Comparison of ENCODE assay signal across 26 cellular contexts in the genomic region with DNA sequence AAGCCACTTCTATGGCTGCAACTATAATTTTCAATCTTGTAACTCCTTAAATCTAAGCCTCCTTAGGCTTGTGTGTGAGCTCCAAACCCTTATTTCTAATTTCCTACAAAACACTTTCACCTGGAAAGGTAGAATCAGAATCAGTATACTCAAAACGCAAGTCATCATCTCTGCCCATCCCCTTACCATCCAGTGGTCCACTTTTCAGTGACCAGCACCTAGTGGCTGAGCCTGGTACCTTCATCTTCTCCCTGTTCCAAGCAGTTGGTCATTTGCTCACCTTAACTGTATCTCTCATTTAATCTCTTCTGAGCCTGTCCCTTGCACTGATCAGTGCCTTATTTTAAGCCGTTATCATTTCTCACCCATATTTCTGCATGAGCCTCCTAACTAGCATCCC.
DNase-seq lines count a peak whose midpoint lies in the region; ATAC-seq and TF ChIP-seq lines count a peak whose summit lies in the region.
"Had no signal": no experiment of that assay in that cellular context is flagged by ENCODE, and none has a peak within 500 bp of the region (broad histone marks: within the 10 kb centered on the region; RNA-seq: fewer than 3 reads in every experiment).

No MANE protein-coding gene starts in this region.

- H3K9ac ChIP-seq in PC-3 (ENCODE audit: low read length) (no peak overlapping the region), endodermal cell (ENCODE audit: extremely low read depth, low read length, poor library complexity, severe bottlenecking) (no peak overlapping the region)

- CTCF ChIA-PET in PC-3 (lab: Charles Lee): no interaction called here

- no peaks in the 10 kb centered on the region for H3K79me2 ChIP-seq in PC-3 (ENCODE audit: low read length)

- H3K27me3 Mint-ChIP-seq in endodermal cell (ENCODE audit: insufficient read depth) (no peaks in the 10 kb centered on the region), progenitor cell of endocrine pancreas (no peaks in the 10 kb centered on the region)
- H3K27me3 Mint-ChIP-seq: T-helper 17 cell had no signal

- H3K9me2 ChIP-seq in PC-3 (replicated peaks; ENCODE audit: low read length): no peaks in the 10 kb centered on the region

- ATAC-seq in PC-3 (no peak), GM21423 (IDR thresholded peaks at IDR 0.05; ENCODE audit: unreplicated experiment) (no peak), GM21367 (IDR thresholded peaks at IDR 0.05; ENCODE audit: unreplicated experiment) (no peak)
- ATAC-seq: left ventricle myocardium superior, mucosa of descending colon, psoas muscle, T-helper 17 cell had no signal

- H3K4me1 Mint-ChIP-seq in endodermal cell (no peaks in the 10 kb centered on the region), progenitor cell of endocrine pancreas (ENCODE audit: low read depth) (peaks cover 6% of the 10 kb centered on the region)
- H3K4me1 Mint-ChIP-seq: B cell, immature natural killer cell, T-helper 17 cell had no signal

- no peak overlapping the region for H3K27ac ChIP-seq in PC-3 (ENCODE audit: low read length)
- H3K27ac ChIP-seq in endodermal cell (ENCODE audit: low read depth, low read length): no peak overlapping the region
- H3K27ac ChIP-seq: psoas muscle, tibial artery, VCaP had no signal

- H3F3A ChIP-seq in PC-3 (ENCODE audit: low read length, unreplicated experiment): no peaks in the 10 kb centered on the region

- DNase-seq in PC-3 (peak; percentile 14), endodermal cell (peak; percentile 76), progenitor cell of endocrine pancreas (ENCODE audit: low spot score, unreplicated experiment) (no peak)
- DNase-seq in stimulated activated CD4-positive, alpha-beta T cell treated with anti-CD3 and anti-CD28 coated beads, Interleukin-4, amount 100 ng/mL, for 4 hours: no peak
- DNase-seq: activated CD4-positive, alpha-beta T cell treated with anti-CD3 and anti-CD28 coated beads, Interleukin-2, amount 50 U/mL, for 48 hours; activated gamma-delta T cell treated with Interleukin-2 at 50 U/mL for 16 hours; Caco-2; effector CD8-positive, alpha-beta T cell; GOT3; immature natural killer cell; KBM-7; left ventricle myocardium superior; mucosa of descending colon; NCI-H1930; NCI-H345; psoas muscle; stimulated activated CD4-positive, alpha-beta T cell treated with anti-CD3 and anti-CD28 coated beads, Interleukin-2, amount 100 ng/mL, for 48 hours; T-helper 17 cell; tibial artery had no signal

- H4K20me1 ChIP-seq in PC-3 (ENCODE audit: low read length): no peaks in the 10 kb centered on the region

- H3K4me3 ChIP-seq in PC-3 (ENCODE audit: low read length) (no peak overlapping the region), endodermal cell (ENCODE audit: low read length) (no peak overlapping the region)
- H3K4me3 ChIP-seq: mucosa of descending colon, psoas muscle, smooth muscle cell, tibial artery had no signal

- intact Hi-C loops in PC-3 (cut with micrococcal nuclease): no loop called here

- H2AFZ ChIP-seq in PC-3 (ENCODE audit: low read length): no peak overlapping the region

- H3K9me3 ChIP-seq in PC-3 (ENCODE audit: low read length) (no peaks in the 10 kb centered on the region), endodermal cell (ENCODE audit: control insufficient read depth, low read length) (no peaks in the 10 kb centered on the region)
- H3K9me3 ChIP-seq: Caco-2, mucosa of descending colon, psoas muscle, tibial artery had no signal

- H3K36me3 Mint-ChIP-seq in endodermal cell (ENCODE audit: low read depth) (peaks cover 30% of the 10 kb centered on the region), progenitor cell of endocrine pancreas (ENCODE audit: insufficient read depth) (peaks cover 8% of the 10 kb centered on the region)
- H3K36me3 Mint-ChIP-seq: immature natural killer cell had no signal

- H3K27me3 ChIP-seq in PC-3 (ENCODE audit: low read length): no peaks in the 10 kb centered on the region
- H3K27me3 ChIP-seq in endodermal cell (ENCODE audit: control insufficient read depth, insufficient read depth, low read length, poor library complexity, severe bottlenecking): no peaks in the 10 kb centered on the region
- H3K27me3 ChIP-seq: tibial artery had no signal

- no TSS peak for BruUV-seq in PC-3 (replicated peaks; lab: Mats Ljungman, UMichigan)

- POLR2A ChIA-PET in PC-3 (lab: Charles Lee; ENCODE audit: unreplicated experiment): no interaction called here

- H3K27ac Mint-ChIP-seq in endodermal cell (no peak overlapping the region), progenitor cell of endocrine pancreas (no peak overlapping the region)
- H3K27ac Mint-ChIP-seq: B cell; immature natural killer cell; stimulated activated naive CD8-positive, alpha-beta T cell treated with anti-CD3 and anti-CD28 coated beads, Interleukin-15, Interleukin-2, amounts not matched to agents 100 ng/mL and 50 ng/mL, for 24 hours; T-helper 17 cell had no signal

- H3K4me2 ChIP-seq in PC-3 (ENCODE audit: low read length): no peak overlapping the region
- H3K4me2 ChIP-seq: smooth muscle cell had no signal

- H3K4me1 ChIP-seq in PC-3 (ENCODE audit: insufficient read depth, low read length): no peaks in the 10 kb centered on the region
- peaks cover 2% of the 10 kb centered on the region for H3K4me1 ChIP-seq in endodermal cell (ENCODE audit: control insufficient read depth, insufficient read depth, low read length)
- H3K4me1 ChIP-seq: psoas muscle, tibial artery had no signal

- H3K4me3 Mint-ChIP-seq in endodermal cell (no peak overlapping the region), progenitor cell of endocrine pancreas (ENCODE audit: low read depth) (no peak overlapping the region)
- H3K4me3 Mint-ChIP-seq: B cell; immature natural killer cell; stimulated activated naive CD8-positive, alpha-beta T cell treated with anti-CD3 and anti-CD28 coated beads, Interleukin-15, Interleukin-2, amounts not matched to agents 100 ng/mL and 50 ng/mL, for 24 hours; T-helper 17 cell had no signal

- peaks cover 6% of the 10 kb centered on the region for H3K9me3 Mint-ChIP-seq in endodermal cell
- H3K9me3 Mint-ChIP-seq in progenitor cell of endocrine pancreas (ENCODE audit: low read depth): peaks cover 4% of the 10 kb centered on the region
- H3K9me3 Mint-ChIP-seq: immature natural killer cell; stimulated activated naive CD8-positive, alpha-beta T cell treated with anti-CD3 and anti-CD28 coated beads, Interleukin-15, Interleukin-2, amounts not matched to agents 100 ng/mL and 50 ng/mL, for 24 hours had no signal

- TF ChIP-seq CTCF in GM12873 (IDR thresholded peaks at IDR 0.05; ENCODE audit: insufficient read depth, low read depth, low read length, missing control alignments) (peak; percentile 38), PC-3 (conservative IDR thresholded peaks at IDR 0.05; ENCODE audit: low read depth, low read length) (peak; percentile 43), endodermal cell (conservative IDR thresholded peaks at IDR 0.05) (peak; percentile 71), progenitor cell of endocrine pancreas (IDR thresholded peaks at IDR 0.05; ENCODE audit: unreplicated experiment) (peak; percentile 29)

- H3K36me3 ChIP-seq in PC-3 (ENCODE audit: low read depth, low read length) (no peaks in the 10 kb centered on the region), endodermal cell (ENCODE audit: control insufficient read depth, insufficient read depth, low read length) (no peaks in the 10 kb centered on the region)
- H3K36me3 ChIP-seq: tibial artery had no signal

- WGBS in endodermal cell (ENCODE audit: insufficient coverage in 1 of 2, insufficient read length in 1 of 2), 2 experiments: 93 to 98% methylated on average over 2 of the region's 2 CpGs

Comparison
In these comparisons a context has a peak if more than half of its experiments do, and no peak if none do; other contexts are left out.
1. DNase-seq: peak in PC-3 (single experiment) and endodermal cell (single experiment); none in progenitor cell of endocrine pancreas (single experiment) and stimulated activated CD4-positive, alpha-beta T cell treated with anti-CD3 and anti-CD28 coated beads, Interleukin-4, amount 100 ng/mL, for 4 hours (0 of 2).
2. Peak in every context shown above with its lines, with median percentiles within 50 percentile points of each other: CTCF ChIP-seq.